In genomic region chr12:63276537-63277365, GRCh38 we compare ENCODE assay signal across 8 cellular contexts.
DNase-seq lines count a peak whose midpoint lies in the region; ATAC-seq, FAIRE-seq and TF ChIP-seq lines count a peak whose summit lies in the region.
"Had no signal": no experiment of that assay in that cellular context is flagged by ENCODE, and none has a peak within 500 bp of the region (broad histone marks: within the 10 kb centered on the region; RNA-seq: fewer than 3 reads in every experiment).

No MANE protein-coding gene starts in this region.

- H3K27ac Mint-ChIP-seq in neural crest cell (ENCODE audit: unreplicated experiment), result no peak overlapping the region
- no peak overlapping the region for H3K27ac Mint-ChIP-seq in activated T-helper 1 cell treated with anti-CD3 and anti-CD28 coated beads, Interleukin-12 subunit alpha, Interleukin-12 subunit beta, Interleukin-2, Interleukin-4 antibody, amounts not matched to agents 30 ng/mL and 10 ng/mL and 1 ng/mL, durations not matched to agents 14 hours and 24 hours and 36 hours
- H3K27ac Mint-ChIP-seq: activated naive CD4-positive, alpha-beta T cell treated with anti-CD3 and anti-CD28 coated beads, Interleukin-2, amount 50 U/mL, for 72 hours had no signal

- H3K36me3 ChIP-seq in bronchial epithelial cell (ENCODE audit: control insufficient read depth, insufficient read depth, low read length), result no peaks in the 10 kb centered on the region

- DNase-seq in Daoy (ENCODE audit: low read depth) (peak; percentile 40), GM19239 (ENCODE audit: insufficient read length, low spot score) (no peak), NCI-H524 (lab: John Stamatoyannopoulos, UW) (peak; percentile 46 to 69), bronchial epithelial cell (ENCODE audit: low read depth) (peak; percentile 47), neural crest cell (ENCODE audit: low read depth, low spot score) (peak; percentile 39)
- DNase-seq in activated T-helper 1 cell treated with anti-CD3 and anti-CD28 coated beads, Interleukin-12 subunit alpha, Interleukin-12 subunit beta, Interleukin-2, Interleukin-4 antibody, amounts not matched to agents 30 ng/mL and 10 ng/mL and 1 ng/mL, durations not matched to agents 14 hours and 24 hours and 36 hours (ENCODE audit: low spot score), result no peak

- ATAC-seq in HG03378 (IDR thresholded peaks at IDR 0.05; ENCODE audit: unreplicated experiment), result peak; percentile 82

- no peaks in the 10 kb centered on the region for H3K27me3 Mint-ChIP-seq in neural crest cell (ENCODE audit: low read depth)
- H3K27me3 Mint-ChIP-seq in activated T-helper 1 cell treated with anti-CD3 and anti-CD28 coated beads, Interleukin-12 subunit alpha, Interleukin-12 subunit beta, Interleukin-2, Interleukin-4 antibody, amounts not matched to agents 30 ng/mL and 10 ng/mL and 1 ng/mL, durations not matched to agents 14 hours and 24 hours and 36 hours (ENCODE audit: insufficient read depth), result no peaks in the 10 kb centered on the region

- H3K36me3 Mint-ChIP-seq in neural crest cell (ENCODE audit: low read depth), result no peaks in the 10 kb centered on the region
- H3K36me3 Mint-ChIP-seq in activated T-helper 1 cell treated with anti-CD3 and anti-CD28 coated beads, Interleukin-12 subunit alpha, Interleukin-12 subunit beta, Interleukin-2, Interleukin-4 antibody, amounts not matched to agents 30 ng/mL and 10 ng/mL and 1 ng/mL, durations not matched to agents 14 hours and 24 hours and 36 hours (ENCODE audit: low read depth), result no peaks in the 10 kb centered on the region
- H3K36me3 Mint-ChIP-seq: activated naive CD4-positive, alpha-beta T cell treated with anti-CD3 and anti-CD28 coated beads, Interleukin-2, amount 50 U/mL, for 72 hours had no signal

- H3K4me3 ChIP-seq in bronchial epithelial cell (ENCODE audit: low read depth, low read length), result no peak overlapping the region

- no peaks in the 10 kb centered on the region for H3K27me3 ChIP-seq in bronchial epithelial cell (ENCODE audit: control insufficient read depth, insufficient read depth, low read length)

- TF ChIP-seq CTCF in bronchial epithelial cell (IDR thresholded peaks at IDR 0.05; ENCODE audit: insufficient read depth, low read length, severe bottlenecking) (peak; percentile 69), neural crest cell (conservative IDR thresholded peaks at IDR 0.05) (peak; percentile 81)

- no peaks in the 10 kb centered on the region for H3K4me1 Mint-ChIP-seq in neural crest cell
- H3K4me1 Mint-ChIP-seq in activated T-helper 1 cell treated with anti-CD3 and anti-CD28 coated beads, Interleukin-12 subunit alpha, Interleukin-12 subunit beta, Interleukin-2, Interleukin-4 antibody, amounts not matched to agents 30 ng/mL and 10 ng/mL and 1 ng/mL, durations not matched to agents 14 hours and 24 hours and 36 hours (ENCODE audit: low read depth), result no peaks in the 10 kb centered on the region

- FAIRE-seq in GM19239 (lab: Jason Lieb, UNC) (peak; percentile 53), bronchial epithelial cell (lab: Jason Lieb, UNC) (no peak)

- no peaks in the 10 kb centered on the region for H3K9me3 Mint-ChIP-seq in neural crest cell
- no peaks in the 10 kb centered on the region for H3K9me3 Mint-ChIP-seq in activated T-helper 1 cell treated with anti-CD3 and anti-CD28 coated beads, Interleukin-12 subunit alpha, Interleukin-12 subunit beta, Interleukin-2, Interleukin-4 antibody, amounts not matched to agents 30 ng/mL and 10 ng/mL and 1 ng/mL, durations not matched to agents 14 hours and 24 hours and 36 hours

- intact Hi-C loops in activated T-helper 1 cell treated with anti-CD3 and anti-CD28 coated beads, Interleukin-12 subunit alpha, Interleukin-12 subunit beta, Interleukin-2, Interleukin-4 antibody, amounts not matched to agents 30 ng/mL and 10 ng/mL and 1 ng/mL, durations not matched to agents 14 hours and 24 hours and 36 hours (cut with micrococcal nuclease), result no loop called here

- no peak overlapping the region for H3K4me3 Mint-ChIP-seq in neural crest cell
- H3K4me3 Mint-ChIP-seq in activated T-helper 1 cell treated with anti-CD3 and anti-CD28 coated beads, Interleukin-12 subunit alpha, Interleukin-12 subunit beta, Interleukin-2, Interleukin-4 antibody, amounts not matched to agents 30 ng/mL and 10 ng/mL and 1 ng/mL, durations not matched to agents 14 hours and 24 hours and 36 hours, result no peak overlapping the region

Comparison
In these comparisons a context has a peak if more than half of its experiments do, and no peak if none do; other contexts are left out.
1. DNase-seq: peak in Daoy (single experiment), NCI-H524 (2 of 2), bronchial epithelial cell (single experiment) and neural crest cell (single experiment); none in GM19239 (single experiment) and activated T-helper 1 cell treated with anti-CD3 and anti-CD28 coated beads, Interleukin-12 subunit alpha, Interleukin-12 subunit beta, Interleukin-2, Interleukin-4 antibody, amounts not matched to agents 30 ng/mL and 10 ng/mL and 1 ng/mL, durations not matched to agents 14 hours and 24 hours and 36 hours (single experiment).